ENCODE assay signal across 1 cellular context in the genomic region with DNA sequence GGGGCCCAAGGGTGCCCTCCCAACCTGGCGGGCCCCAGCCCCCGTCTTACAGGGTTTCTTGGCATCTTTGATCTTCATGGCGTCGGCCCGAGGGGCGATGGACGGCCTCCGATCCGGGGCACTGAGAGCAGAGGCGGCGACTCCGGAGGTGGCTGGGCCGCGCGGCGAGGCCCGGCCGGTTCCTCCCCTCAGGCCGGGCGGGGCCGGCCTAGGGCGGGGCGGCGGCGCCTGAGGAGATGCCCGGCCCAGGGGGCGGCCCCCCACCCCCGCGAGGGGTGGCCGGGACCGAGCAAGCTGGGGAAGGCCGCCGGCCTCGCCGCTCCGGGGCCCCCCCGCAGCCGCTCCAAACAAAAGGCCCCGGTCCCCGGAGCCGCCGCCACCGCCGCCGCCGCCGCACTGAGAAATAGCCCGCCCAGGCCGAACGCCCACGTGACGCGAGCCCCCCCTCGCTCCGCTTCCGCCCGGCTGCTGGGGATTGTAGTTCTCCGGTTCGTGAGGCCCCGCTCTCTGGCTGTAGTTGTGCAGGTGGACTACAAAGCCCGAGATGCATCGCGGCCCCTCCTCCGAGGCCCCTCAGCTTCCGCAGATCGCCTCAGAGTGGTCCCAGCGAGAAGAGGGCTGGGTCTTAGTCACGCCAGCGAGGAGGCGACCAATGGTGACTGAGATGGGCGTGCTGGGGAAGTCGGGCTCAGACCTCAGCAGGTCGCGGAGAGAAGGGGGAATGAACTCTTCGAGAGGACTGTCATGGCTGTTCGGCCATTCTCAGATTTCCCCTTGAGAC.
TF ChIP-seq lines count a peak whose summit lies in the region.

A gene (minus strand): TSS at position 163 of the 781 bp plus-strand sequence. CDS start 85 bp downstream, at position 78.

TF ChIP-seq in K562, 482 proteins besides CTCF, POLR2A, EP300 and RAD21 (continued from another document and continues in another):
- TF ChIP-seq, protein P1, sequence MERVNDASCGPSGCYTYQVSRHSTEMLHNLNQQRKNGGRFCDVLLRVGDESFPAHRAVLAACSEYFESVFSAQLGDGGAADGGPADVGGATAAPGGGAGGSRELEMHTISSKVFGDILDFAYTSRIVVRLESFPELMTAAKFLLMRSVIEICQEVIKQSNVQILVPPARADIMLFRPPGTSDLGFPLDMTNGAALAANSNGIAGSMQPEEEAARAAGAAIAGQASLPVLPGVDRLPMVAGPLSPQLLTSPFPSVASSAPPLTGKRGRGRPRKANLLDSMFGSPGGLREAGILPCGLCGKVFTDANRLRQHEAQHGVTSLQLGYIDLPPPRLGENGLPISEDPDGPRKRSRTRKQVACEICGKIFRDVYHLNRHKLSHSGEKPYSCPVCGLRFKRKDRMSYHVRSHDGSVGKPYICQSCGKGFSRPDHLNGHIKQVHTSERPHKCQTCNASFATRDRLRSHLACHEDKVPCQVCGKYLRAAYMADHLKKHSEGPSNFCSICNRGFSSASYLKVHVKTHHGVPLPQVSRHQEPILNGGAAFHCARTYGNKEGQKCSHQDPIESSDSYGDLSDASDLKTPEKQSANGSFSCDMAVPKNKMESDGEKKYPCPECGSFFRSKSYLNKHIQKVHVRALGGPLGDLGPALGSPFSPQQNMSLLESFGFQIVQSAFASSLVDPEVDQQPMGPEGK (CRISPR knock-in tag; IDR thresholded peaks at IDR 0.05; ENCODE audit: borderline replicate concordance) = no peak
- TF ChIP-seq, protein P2, sequence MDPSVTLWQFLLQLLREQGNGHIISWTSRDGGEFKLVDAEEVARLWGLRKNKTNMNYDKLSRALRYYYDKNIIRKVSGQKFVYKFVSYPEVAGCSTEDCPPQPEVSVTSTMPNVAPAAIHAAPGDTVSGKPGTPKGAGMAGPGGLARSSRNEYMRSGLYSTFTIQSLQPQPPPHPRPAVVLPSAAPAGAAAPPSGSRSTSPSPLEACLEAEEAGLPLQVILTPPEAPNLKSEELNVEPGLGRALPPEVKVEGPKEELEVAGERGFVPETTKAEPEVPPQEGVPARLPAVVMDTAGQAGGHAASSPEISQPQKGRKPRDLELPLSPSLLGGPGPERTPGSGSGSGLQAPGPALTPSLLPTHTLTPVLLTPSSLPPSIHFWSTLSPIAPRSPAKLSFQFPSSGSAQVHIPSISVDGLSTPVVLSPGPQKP (CRISPR knock-in tag; IDR thresholded peaks at IDR 0.05) = no peak
- TF ChIP-seq RBM34 (IDR thresholded peaks at IDR 0.05; ENCODE audit: borderline replicate concordance, insufficient read depth, low read length) (no peak), ILF3 (IDR thresholded peaks at IDR 0.05; ENCODE audit: borderline replicate concordance) (no peak; the same call in 1 of the 2 replicates), GATAD2B (IDR thresholded peaks at IDR 0.05; ENCODE audit: borderline replicate concordance) (peak; percentile 94), BCL6 (CRISPR knock-in tag; IDR thresholded peaks at IDR 0.05) (no peak), RUNX1 (IDR thresholded peaks at IDR 0.05; ENCODE audit: low read depth) (no peak), RHOXF2B (CRISPR knock-in tag; conservative IDR thresholded peaks at IDR 0.05) (no peak), SREBF2 (CRISPR knock-in tag; IDR thresholded peaks at IDR 0.05) (no peak), HLTF (IDR thresholded peaks at IDR 0.05) (no peak), SIN3B (IDR thresholded peaks at IDR 0.05; ENCODE audit: low read depth) (peak; percentile 32; the same call in 1 of the 2 replicates), ELF4 (CRISPR knock-in tag; IDR thresholded peaks at IDR 0.05) (no peak), CBFB (CRISPR knock-in tag; IDR thresholded peaks at IDR 0.05) (no peak), POLR2AphosphoS5 (IDR thresholded peaks at IDR 0.05; ENCODE audit: control insufficient read depth, insufficient read depth, low read depth, low read length) (peak; percentile 88), KLF10 (CRISPR knock-in tag; IDR thresholded peaks at IDR 0.05) (no peak), CBX5 (IDR thresholded peaks at IDR 0.05; ENCODE audit: borderline replicate concordance, low read depth) (no peak), ZNF174 (CRISPR knock-in tag; IDR thresholded peaks at IDR 0.05) (no peak), NRF1 (conservative IDR thresholded peaks at IDR 0.05 in 1 of 2, IDR thresholded peaks at IDR 0.05 in 1 of 2) (peak; percentile 70 to 77), KDM2B (CRISPR knock-in tag; IDR thresholded peaks at IDR 0.05) (no peak), ZKSCAN3 (CRISPR knock-in tag; IDR thresholded peaks at IDR 0.05) (no peak), ZNF561 (CRISPR knock-in tag; conservative IDR thresholded peaks at IDR 0.05) (no peak), SMARCC2 (IDR thresholded peaks at IDR 0.05; ENCODE audit: low read depth) (no peak), PYGO2 (tag; IDR thresholded peaks at IDR 0.05) (no peak), ZNF232 (CRISPR knock-in tag; IDR thresholded peaks at IDR 0.05) (no peak), TCF3 (CRISPR knock-in tag; IDR thresholded peaks at IDR 0.05) (no peak), CHCHD3 (CRISPR knock-in tag; IDR thresholded peaks at IDR 0.05) (no peak), RBM14 (IDR thresholded peaks at IDR 0.05; ENCODE audit: borderline replicate concordance, insufficient read depth, low read depth, low read length) (no peak), RFX1 (IDR thresholded peaks at IDR 0.05) (no peak), ZNF165 (CRISPR knock-in tag; IDR thresholded peaks at IDR 0.05; ENCODE audit: borderline replicate concordance) (no peak), SMAD2 (IDR thresholded peaks at IDR 0.05; ENCODE audit: low read depth, low read length) (no peak), NEUROD1 (IDR thresholded peaks at IDR 0.05; ENCODE audit: borderline replicate concordance, low read depth, low read length, partially characterized antibody) (no peak), ZNF143 (CRISPR knock-in tag; IDR thresholded peaks at IDR 0.05) (peak; percentile 96), ESRRA (IDR thresholded peaks at IDR 0.05; ENCODE audit: borderline replicate concordance, low read depth) (no peak), ZNF212 (CRISPR knock-in tag; IDR thresholded peaks at IDR 0.05) (no peak), TSC22D4 (tag; IDR thresholded peaks at IDR 0.05) (no peak)
- TF ChIP-seq, protein P3, sequence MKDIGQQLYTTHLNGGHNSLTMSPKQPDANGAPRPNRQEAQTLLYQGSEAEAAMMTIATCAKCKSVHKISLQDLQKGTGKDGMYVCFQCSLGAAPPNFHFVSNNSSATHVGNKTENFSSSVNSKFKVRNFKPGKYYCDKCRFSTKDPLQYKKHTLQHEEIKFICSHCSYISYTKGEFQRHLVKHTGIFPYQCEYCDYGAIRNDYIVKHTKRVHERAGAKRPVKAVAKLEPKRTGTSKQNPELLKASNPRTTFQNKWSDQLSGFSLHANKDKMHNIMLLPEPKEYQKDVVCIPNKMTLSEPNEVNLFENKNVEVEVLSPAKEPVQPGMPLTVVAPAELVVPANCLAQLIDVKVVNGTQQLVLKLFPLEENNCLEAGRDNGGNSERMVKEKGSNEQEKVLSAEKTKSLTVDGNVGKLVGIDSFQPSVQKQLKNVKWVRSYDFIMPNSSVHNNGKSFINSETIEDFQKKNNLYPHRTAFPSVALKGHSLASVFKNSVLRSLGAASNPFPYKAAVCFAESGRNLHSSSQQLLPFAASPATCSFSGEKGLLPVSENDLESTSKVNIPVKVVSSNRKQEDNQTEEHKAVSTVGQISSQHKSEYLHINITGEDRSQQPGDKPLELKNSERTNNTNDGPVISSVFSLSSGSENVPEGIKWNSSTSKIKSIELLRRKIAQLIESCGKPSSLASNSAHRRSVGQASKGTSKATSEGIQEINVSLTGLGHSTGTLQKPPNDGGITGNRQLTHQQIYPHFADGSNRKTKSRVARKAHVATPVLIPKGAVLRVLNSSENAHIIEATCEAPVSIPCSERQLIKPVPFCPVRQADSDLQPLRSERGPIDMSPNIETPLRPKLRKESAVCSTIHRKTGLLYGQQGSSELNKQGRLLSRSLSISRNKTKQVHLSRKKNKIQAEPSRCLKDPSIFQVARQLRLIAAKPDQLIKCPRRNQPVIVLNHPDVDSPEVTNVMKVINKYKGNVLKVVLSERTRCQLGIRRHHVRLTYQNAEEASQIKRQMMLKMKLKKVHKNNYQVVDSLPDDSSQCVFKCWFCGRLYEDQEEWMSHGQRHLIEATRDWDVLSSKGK (CRISPR knock-in tag; IDR thresholded peaks at IDR 0.05) = no peak
- TF ChIP-seq, protein P4, sequence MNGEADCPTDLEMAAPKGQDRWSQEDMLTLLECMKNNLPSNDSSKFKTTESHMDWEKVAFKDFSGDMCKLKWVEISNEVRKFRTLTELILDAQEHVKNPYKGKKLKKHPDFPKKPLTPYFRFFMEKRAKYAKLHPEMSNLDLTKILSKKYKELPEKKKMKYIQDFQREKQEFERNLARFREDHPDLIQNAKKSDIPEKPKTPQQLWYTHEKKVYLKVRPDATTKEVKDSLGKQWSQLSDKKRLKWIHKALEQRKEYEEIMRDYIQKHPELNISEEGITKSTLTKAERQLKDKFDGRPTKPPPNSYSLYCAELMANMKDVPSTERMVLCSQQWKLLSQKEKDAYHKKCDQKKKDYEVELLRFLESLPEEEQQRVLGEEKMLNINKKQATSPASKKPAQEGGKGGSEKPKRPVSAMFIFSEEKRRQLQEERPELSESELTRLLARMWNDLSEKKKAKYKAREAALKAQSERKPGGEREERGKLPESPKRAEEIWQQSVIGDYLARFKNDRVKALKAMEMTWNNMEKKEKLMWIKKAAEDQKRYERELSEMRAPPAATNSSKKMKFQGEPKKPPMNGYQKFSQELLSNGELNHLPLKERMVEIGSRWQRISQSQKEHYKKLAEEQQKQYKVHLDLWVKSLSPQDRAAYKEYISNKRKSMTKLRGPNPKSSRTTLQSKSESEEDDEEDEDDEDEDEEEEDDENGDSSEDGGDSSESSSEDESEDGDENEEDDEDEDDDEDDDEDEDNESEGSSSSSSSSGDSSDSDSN (IDR thresholded peaks at IDR 0.05; ENCODE audit: borderline replicate concordance in 1 of 2, low read depth in 2 of 2, low read length in 2 of 2) = peak; percentile 58 to 78; a peak in 2 of 4 replicates
- TF ChIP-seq, protein P5, sequence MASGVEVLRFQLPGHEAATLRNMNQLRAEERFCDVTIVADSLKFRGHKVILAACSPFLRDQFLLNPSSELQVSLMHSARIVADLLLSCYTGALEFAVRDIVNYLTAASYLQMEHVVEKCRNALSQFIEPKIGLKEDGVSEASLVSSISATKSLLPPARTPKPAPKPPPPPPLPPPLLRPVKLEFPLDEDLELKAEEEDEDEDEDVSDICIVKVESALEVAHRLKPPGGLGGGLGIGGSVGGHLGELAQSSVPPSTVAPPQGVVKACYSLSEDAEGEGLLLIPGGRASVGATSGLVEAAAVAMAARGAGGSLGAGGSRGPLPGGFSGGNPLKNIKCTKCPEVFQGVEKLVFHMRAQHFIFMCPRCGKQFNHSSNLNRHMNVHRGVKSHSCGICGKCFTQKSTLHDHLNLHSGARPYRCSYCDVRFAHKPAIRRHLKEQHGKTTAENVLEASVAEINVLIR (CRISPR knock-in tag; IDR thresholded peaks at IDR 0.05) = no peak
- TF ChIP-seq, protein P6, sequence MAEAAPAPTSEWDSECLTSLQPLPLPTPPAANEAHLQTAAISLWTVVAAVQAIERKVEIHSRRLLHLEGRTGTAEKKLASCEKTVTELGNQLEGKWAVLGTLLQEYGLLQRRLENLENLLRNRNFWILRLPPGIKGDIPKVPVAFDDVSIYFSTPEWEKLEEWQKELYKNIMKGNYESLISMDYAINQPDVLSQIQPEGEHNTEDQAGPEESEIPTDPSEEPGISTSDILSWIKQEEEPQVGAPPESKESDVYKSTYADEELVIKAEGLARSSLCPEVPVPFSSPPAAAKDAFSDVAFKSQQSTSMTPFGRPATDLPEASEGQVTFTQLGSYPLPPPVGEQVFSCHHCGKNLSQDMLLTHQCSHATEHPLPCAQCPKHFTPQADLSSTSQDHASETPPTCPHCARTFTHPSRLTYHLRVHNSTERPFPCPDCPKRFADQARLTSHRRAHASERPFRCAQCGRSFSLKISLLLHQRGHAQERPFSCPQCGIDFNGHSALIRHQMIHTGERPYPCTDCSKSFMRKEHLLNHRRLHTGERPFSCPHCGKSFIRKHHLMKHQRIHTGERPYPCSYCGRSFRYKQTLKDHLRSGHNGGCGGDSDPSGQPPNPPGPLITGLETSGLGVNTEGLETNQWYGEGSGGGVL (CRISPR knock-in tag; IDR thresholded peaks at IDR 0.05) = no peak
- TF ChIP-seq, protein P7, sequence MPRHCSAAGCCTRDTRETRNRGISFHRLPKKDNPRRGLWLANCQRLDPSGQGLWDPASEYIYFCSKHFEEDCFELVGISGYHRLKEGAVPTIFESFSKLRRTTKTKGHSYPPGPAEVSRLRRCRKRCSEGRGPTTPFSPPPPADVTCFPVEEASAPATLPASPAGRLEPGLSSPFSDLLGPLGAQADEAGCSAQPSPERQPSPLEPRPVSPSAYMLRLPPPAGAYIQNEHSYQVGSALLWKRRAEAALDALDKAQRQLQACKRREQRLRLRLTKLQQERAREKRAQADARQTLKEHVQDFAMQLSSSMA (CRISPR knock-in tag; IDR thresholded peaks at IDR 0.05) = no peak
- TF ChIP-seq, protein P8, sequence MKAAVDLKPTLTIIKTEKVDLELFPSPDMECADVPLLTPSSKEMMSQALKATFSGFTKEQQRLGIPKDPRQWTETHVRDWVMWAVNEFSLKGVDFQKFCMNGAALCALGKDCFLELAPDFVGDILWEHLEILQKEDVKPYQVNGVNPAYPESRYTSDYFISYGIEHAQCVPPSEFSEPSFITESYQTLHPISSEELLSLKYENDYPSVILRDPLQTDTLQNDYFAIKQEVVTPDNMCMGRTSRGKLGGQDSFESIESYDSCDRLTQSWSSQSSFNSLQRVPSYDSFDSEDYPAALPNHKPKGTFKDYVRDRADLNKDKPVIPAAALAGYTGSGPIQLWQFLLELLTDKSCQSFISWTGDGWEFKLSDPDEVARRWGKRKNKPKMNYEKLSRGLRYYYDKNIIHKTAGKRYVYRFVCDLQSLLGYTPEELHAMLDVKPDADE (conservative IDR thresholded peaks at IDR 0.05; ENCODE audit: control insufficient read depth, low read depth, low read length) = peak; percentile 99
- TF ChIP-seq, protein P9, sequence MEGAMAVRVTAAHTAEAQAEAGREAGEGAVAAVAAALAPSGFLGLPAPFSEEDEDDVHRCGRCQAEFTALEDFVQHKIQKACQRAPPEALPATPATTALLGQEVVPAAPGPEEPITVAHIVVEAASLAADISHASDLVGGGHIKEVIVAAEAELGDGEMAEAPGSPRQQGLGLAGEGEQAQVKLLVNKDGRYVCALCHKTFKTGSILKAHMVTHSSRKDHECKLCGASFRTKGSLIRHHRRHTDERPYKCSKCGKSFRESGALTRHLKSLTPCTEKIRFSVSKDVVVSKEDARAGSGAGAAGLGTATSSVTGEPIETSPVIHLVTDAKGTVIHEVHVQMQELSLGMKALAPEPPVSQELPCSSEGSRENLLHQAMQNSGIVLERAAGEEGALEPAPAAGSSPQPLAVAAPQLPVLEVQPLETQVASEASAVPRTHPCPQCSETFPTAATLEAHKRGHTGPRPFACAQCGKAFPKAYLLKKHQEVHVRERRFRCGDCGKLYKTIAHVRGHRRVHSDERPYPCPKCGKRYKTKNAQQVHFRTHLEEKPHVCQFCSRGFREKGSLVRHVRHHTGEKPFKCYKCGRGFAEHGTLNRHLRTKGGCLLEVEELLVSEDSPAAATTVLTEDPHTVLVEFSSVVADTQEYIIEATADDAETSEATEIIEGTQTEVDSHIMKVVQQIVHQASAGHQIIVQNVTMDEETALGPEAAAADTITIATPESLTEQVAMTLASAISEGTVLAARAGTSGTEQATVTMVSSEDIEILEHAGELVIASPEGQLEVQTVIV (CRISPR knock-in tag; IDR thresholded peaks at IDR 0.05; ENCODE audit: borderline replicate concordance) = no peak
- TF ChIP-seq, protein P10, sequence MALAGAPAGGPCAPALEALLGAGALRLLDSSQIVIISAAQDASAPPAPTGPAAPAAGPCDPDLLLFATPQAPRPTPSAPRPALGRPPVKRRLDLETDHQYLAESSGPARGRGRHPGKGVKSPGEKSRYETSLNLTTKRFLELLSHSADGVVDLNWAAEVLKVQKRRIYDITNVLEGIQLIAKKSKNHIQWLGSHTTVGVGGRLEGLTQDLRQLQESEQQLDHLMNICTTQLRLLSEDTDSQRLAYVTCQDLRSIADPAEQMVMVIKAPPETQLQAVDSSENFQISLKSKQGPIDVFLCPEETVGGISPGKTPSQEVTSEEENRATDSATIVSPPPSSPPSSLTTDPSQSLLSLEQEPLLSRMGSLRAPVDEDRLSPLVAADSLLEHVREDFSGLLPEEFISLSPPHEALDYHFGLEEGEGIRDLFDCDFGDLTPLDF (CRISPR knock-in tag; IDR thresholded peaks at IDR 0.05) = no peak; the same call in 1 of the 2 replicates
